In the genomic region with DNA sequence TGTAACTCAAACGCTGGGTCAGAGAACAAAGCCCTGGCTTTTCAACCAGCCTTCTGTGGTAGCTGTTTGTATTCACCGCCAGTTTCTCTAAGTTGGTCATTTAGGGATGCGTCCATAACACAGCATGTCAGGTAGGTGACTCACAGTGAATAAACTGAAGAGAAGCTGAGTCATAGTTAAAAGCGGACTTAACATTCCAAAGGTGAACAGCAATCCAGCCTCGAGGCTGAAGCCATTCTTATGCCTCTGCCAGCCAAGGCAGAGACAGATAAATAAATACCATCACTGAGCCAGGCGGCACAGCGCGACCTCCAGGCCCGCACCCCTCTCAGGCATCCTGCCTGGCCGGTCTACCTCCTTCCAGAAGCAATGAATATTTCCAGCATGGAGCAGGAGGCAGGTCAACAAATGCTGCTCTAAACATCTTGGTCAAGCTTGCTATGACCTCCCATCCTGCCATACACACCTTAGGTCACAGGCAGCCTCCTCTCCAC, we compare ENCODE assay signal across 1 cellular context.
TF ChIP-seq lines count a peak whose summit lies in the region.

No MANE protein-coding gene starts in this region.

TF ChIP-seq in GM23338, 12 proteins besides CTCF, POLR2A, EP300 and RAD21 (continued from another document):
- TF ChIP-seq, protein P1, sequence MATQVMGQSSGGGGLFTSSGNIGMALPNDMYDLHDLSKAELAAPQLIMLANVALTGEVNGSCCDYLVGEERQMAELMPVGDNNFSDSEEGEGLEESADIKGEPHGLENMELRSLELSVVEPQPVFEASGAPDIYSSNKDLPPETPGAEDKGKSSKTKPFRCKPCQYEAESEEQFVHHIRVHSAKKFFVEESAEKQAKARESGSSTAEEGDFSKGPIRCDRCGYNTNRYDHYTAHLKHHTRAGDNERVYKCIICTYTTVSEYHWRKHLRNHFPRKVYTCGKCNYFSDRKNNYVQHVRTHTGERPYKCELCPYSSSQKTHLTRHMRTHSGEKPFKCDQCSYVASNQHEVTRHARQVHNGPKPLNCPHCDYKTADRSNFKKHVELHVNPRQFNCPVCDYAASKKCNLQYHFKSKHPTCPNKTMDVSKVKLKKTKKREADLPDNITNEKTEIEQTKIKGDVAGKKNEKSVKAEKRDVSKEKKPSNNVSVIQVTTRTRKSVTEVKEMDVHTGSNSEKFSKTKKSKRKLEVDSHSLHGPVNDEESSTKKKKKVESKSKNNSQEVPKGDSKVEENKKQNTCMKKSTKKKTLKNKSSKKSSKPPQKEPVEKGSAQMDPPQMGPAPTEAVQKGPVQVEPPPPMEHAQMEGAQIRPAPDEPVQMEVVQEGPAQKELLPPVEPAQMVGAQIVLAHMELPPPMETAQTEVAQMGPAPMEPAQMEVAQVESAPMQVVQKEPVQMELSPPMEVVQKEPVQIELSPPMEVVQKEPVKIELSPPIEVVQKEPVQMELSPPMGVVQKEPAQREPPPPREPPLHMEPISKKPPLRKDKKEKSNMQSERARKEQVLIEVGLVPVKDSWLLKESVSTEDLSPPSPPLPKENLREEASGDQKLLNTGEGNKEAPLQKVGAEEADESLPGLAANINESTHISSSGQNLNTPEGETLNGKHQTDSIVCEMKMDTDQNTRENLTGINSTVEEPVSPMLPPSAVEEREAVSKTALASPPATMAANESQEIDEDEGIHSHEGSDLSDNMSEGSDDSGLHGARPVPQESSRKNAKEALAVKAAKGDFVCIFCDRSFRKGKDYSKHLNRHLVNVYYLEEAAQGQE (IDR thresholded peaks at IDR 0.05; ENCODE audit: unreplicated experiment), result no peak
- no peak for TF ChIP-seq STAT1 (IDR thresholded peaks at IDR 0.05; ENCODE audit: unreplicated experiment)
